1 cellular context compared by ENCODE assay signal in the genomic region with DNA sequence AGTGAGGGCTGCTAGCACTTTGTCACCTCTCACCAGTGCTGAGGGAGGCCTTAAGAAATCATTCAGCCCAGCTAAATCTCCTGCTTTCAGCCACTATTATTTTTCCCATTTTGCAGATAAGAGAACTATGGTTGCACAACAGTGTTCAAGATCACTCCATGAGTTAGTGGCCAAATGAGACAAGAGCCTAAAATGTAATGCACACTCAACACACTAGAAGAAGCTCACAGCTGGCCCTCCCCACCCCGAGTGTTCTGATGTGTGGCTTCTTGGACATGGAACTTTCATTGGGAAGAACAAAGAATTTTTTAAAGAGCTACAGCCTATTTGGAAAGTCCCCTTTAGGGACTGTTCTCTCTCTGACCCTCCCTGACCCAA.
A peak's percentile ranks its signal among the peaks of the same experiment; 100 is the strongest.
TF ChIP-seq lines count a peak whose summit lies in the region.

No MANE protein-coding gene starts in this region.

TF ChIP-seq in K562, 482 proteins besides CTCF, POLR2A, EP300 and RAD21:
- TF ChIP-seq XRCC5 (IDR thresholded peaks at IDR 0.05; ENCODE audit: low read depth, low read length) (no peak), CHD1 (IDR thresholded peaks at IDR 0.05; ENCODE audit: low read length) (no peak), GATAD2B (IDR thresholded peaks at IDR 0.05; ENCODE audit: borderline replicate concordance) (no peak), MED1 (CRISPR knock-in tag; IDR thresholded peaks at IDR 0.05; ENCODE audit: borderline replicate concordance) (no peak), CEBPB (tag; IDR thresholded peaks at IDR 0.05) (peak; percentile 55)
- TF ChIP-seq, protein P1, sequence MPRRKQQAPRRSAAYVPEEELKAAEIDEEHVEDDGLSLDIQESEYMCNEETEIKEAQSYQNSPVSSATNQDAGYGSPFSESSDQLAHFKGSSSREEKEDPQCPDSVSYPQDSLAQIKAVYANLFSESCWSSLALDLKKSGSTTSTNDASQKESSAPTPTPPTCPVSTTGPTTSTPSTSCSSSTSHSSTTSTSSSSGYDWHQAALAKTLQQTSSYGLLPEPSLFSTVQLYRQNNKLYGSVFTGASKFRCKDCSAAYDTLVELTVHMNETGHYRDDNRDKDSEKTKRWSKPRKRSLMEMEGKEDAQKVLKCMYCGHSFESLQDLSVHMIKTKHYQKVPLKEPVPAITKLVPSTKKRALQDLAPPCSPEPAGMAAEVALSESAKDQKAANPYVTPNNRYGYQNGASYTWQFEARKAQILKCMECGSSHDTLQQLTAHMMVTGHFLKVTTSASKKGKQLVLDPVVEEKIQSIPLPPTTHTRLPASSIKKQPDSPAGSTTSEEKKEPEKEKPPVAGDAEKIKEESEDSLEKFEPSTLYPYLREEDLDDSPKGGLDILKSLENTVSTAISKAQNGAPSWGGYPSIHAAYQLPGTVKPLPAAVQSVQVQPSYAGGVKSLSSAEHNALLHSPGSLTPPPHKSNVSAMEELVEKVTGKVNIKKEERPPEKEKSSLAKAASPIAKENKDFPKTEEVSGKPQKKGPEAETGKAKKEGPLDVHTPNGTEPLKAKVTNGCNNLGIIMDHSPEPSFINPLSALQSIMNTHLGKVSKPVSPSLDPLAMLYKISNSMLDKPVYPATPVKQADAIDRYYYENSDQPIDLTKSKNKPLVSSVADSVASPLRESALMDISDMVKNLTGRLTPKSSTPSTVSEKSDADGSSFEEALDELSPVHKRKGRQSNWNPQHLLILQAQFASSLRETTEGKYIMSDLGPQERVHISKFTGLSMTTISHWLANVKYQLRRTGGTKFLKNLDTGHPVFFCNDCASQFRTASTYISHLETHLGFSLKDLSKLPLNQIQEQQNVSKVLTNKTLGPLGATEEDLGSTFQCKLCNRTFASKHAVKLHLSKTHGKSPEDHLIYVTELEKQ (CRISPR knock-in tag; IDR thresholded peaks at IDR 0.05): no peak
